In the genomic region with DNA sequence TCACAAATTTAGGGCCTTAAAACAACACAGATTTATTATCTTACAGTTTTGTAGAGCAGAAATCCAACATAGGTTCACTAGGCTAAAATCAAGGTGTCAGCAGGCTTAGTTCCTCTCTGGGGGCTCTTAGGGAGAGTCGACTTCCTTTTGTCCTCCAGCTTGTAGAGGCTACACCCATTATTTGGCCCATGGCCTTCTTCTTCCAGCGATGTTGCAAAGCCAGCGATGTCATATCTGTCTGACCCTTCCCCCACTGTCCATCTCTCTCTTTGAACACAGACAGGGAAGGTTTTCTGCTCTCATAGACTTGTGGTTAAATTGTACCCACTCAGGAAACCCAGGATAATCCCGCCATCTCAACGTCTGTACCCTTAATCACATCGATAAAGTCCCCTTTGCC, we compare ENCODE assay signal across 22 cellular contexts.
DNase-seq lines count a peak whose midpoint lies in the region; ATAC-seq, FAIRE-seq and TF ChIP-seq lines count a peak whose summit lies in the region.
"Had no signal": no experiment of that assay in that cellular context is flagged by ENCODE, and none has a peak within 500 bp of the region (broad histone marks: within the 10 kb centered on the region; RNA-seq: fewer than 3 reads in every experiment).

No MANE protein-coding gene starts in this region.

- H3K27ac Mint-ChIP-seq in activated naive CD4-positive, alpha-beta T cell treated with anti-CD3 and anti-CD28 coated beads for 36 hours = no peak overlapping the region
- H3K27ac Mint-ChIP-seq in stimulated activated effector memory CD8-positive, alpha-beta T cell treated with anti-CD3 and anti-CD28 coated beads, Interleukin-12 subunit alpha, Interleukin-12 subunit beta, amount 100 ng/mL, for 72 hours = no peak overlapping the region
- H3K27ac Mint-ChIP-seq: B cell; CD4-positive, alpha-beta memory T cell; GM23338; H9 had no signal

- H3K4me1 Mint-ChIP-seq in activated naive CD4-positive, alpha-beta T cell treated with anti-CD3 and anti-CD28 coated beads for 36 hours (ENCODE audit: low read depth) = no peaks in the 10 kb centered on the region
- H3K4me1 Mint-ChIP-seq in stimulated activated effector memory CD8-positive, alpha-beta T cell treated with anti-CD3 and anti-CD28 coated beads, Interleukin-12 subunit alpha, Interleukin-12 subunit beta, amount 100 ng/mL, for 72 hours = no peaks in the 10 kb centered on the region
- H3K4me1 Mint-ChIP-seq: B cell; CD4-positive, alpha-beta memory T cell had no signal

- H3K79me2 ChIP-seq in HepG2 (ENCODE audit: insufficient read depth, low read length) = no peaks in the 10 kb centered on the region

- no peak overlapping the region for H3K4me3 ChIP-seq in right lobe of liver
- H3K4me3 ChIP-seq in HepG2 (replicated peaks in 1 of 3; ENCODE audit: insufficient read depth in 1 of 3, low read depth in 2 of 3, low read length in 3 of 3) = no peak overlapping the region
- H3K4me3 ChIP-seq in lung = no peak overlapping the region
- no peak overlapping the region for H3K4me3 ChIP-seq in upper lobe of right lung
- H3K4me3 ChIP-seq: A549, GM23338 had no signal

- FAIRE-seq in HepG2 (lab: Jason Lieb, UNC) = no peak
- FAIRE-seq: A549, GM18507 had no signal

- H3K27me3 Mint-ChIP-seq in activated naive CD4-positive, alpha-beta T cell treated with anti-CD3 and anti-CD28 coated beads for 36 hours (ENCODE audit: low read depth) = peaks cover 11% of the 10 kb centered on the region

- H3K9ac ChIP-seq in HepG2 (ENCODE audit: insufficient read depth, low read depth, low read length) = no peak overlapping the region

- H4K20me1 ChIP-seq in HepG2 (ENCODE audit: insufficient read depth, low read length) = no peaks in the 10 kb centered on the region

- no peak overlapping the region for H3K4me3 Mint-ChIP-seq in activated naive CD4-positive, alpha-beta T cell treated with anti-CD3 and anti-CD28 coated beads for 36 hours
- H3K4me3 Mint-ChIP-seq in stimulated activated effector memory CD8-positive, alpha-beta T cell treated with anti-CD3 and anti-CD28 coated beads, Interleukin-12 subunit alpha, Interleukin-12 subunit beta, amount 100 ng/mL, for 72 hours = no peak overlapping the region
- H3K4me3 Mint-ChIP-seq: B cell; CD4-positive, alpha-beta memory T cell; GM23338; H9 had no signal

- H3K36me3 ChIP-seq in right lobe of liver = no peaks in the 10 kb centered on the region
- H3K36me3 ChIP-seq in HepG2 (replicated peaks in 1 of 2; ENCODE audit: control insufficient read depth in 1 of 2, insufficient read depth in 2 of 2, low read length in 2 of 2) = no peaks in the 10 kb centered on the region
- H3K36me3 ChIP-seq in lung (ENCODE audit: control insufficient read depth in 2 of 2, insufficient read depth in 2 of 2, low read length in 2 of 2) = no peaks in the 10 kb centered on the region
- H3K36me3 ChIP-seq in upper lobe of right lung = no peaks in the 10 kb centered on the region

- no peak overlapping the region for H3K27ac ChIP-seq in right lobe of liver
- no peak overlapping the region for H3K27ac ChIP-seq in HepG2 (ENCODE audit: extremely low read length, insufficient read depth, low read length)
- H3K27ac ChIP-seq in lung (ENCODE audit: low read depth in 1 of 2, low read length in 1 of 2) = no peak overlapping the region
- no peak overlapping the region for H3K27ac ChIP-seq in upper lobe of right lung
- H3K27ac ChIP-seq: A549 had no signal

- POLR2A ChIA-PET in HepG2 (lab: Yijun Ruan, JAX) = no interaction called here

- DNase-seq in right lobe of liver = no peak
- no peak for DNase-seq in HepG2 (ENCODE audit: low spot score)
- no peak for DNase-seq in left lobe of liver (ENCODE audit: low spot score)
- no peak for DNase-seq in lung (ENCODE audit: low spot score)
- peak; percentile 38 for DNase-seq in upper lobe of right lung
- DNase-seq in activated naive CD4-positive, alpha-beta T cell treated with anti-CD3 and anti-CD28 coated beads for 36 hours = no peak
- no peak for DNase-seq in stimulated activated effector memory CD8-positive, alpha-beta T cell treated with anti-CD3 and anti-CD28 coated beads, Interleukin-12 subunit alpha, Interleukin-12 subunit beta, amount 100 ng/mL, for 72 hours (ENCODE audit: low spot score in 2 of 2)
- DNase-seq in NCI-H82 (lab: John Stamatoyannopoulos, UW) = no peak
- DNase-seq: 8988T; C1 segment of cervical spinal cord; Calu3; CD4-positive, alpha-beta memory T cell; COR-L47; DMS53; DMS79 treated with DMSO at 0.1 percent for 48 hours; GF-D8; H9 had no signal

- no peaks in the 10 kb centered on the region for H3K36me3 Mint-ChIP-seq in activated naive CD4-positive, alpha-beta T cell treated with anti-CD3 and anti-CD28 coated beads for 36 hours (ENCODE audit: low read depth)
- no peaks in the 10 kb centered on the region for H3K36me3 Mint-ChIP-seq in stimulated activated effector memory CD8-positive, alpha-beta T cell treated with anti-CD3 and anti-CD28 coated beads, Interleukin-12 subunit alpha, Interleukin-12 subunit beta, amount 100 ng/mL, for 72 hours
- H3K36me3 Mint-ChIP-seq: CD4-positive, alpha-beta memory T cell had no signal

- TF ChIP-seq RAD21 in HepG2 (CRISPR knock-in tag; IDR thresholded peaks at IDR 0.05) = no peak

- H3K27me3 ChIP-seq in right lobe of liver (no peaks in the 10 kb centered on the region), HepG2 (ENCODE audit: control insufficient read depth in 1 of 2, insufficient read depth in 2 of 2, low read length in 2 of 2) (peaks cover 2 to 27% of the 10 kb centered on the region in 2 experiments; a peak in 2 of 5 replicates), lung (ENCODE audit: control insufficient read depth, insufficient read depth) (no peaks in the 10 kb centered on the region), upper lobe of right lung (no peaks in the 10 kb centered on the region)

- ATAC-seq in right lobe of liver (peak; percentile 34 to 62 (median 43)), HepG2 (no peak), left lobe of liver (peak; percentile 50), lung (ENCODE audit: insufficient read depth, low FRiP score) (peak; percentile 44), upper lobe of right lung (peak; percentile 88)
- no peak for ATAC-seq in stimulated activated effector memory CD8-positive, alpha-beta T cell treated with anti-CD3 and anti-CD28 coated beads, Interleukin-12 subunit alpha, Interleukin-12 subunit beta, amount 100 ng/mL, for 72 hours
- ATAC-seq: A549, GM23338, HCT116 had no signal

- TF ChIP-seq EP300 in HepG2 (IDR thresholded peaks at IDR 0.05; ENCODE audit: low read depth in 2 of 2, low read length in 2 of 2) (no peak), HepG2 (CRISPR knock-in tag; IDR thresholded peaks at IDR 0.05; ENCODE audit: borderline replicate concordance) (no peak)

- no TSS peak for BruUV-seq in HepG2 (replicated peaks; lab: Mats Ljungman, UMichigan)

- WGBS in right lobe of liver (ENCODE audit: insufficient coverage, low coverage, low lambda C conversion rate, missing lambda C conversion rate) = 79% methylated on average over 6 of the region's 6 CpGs
- WGBS in HepG2 (ENCODE audit: low lambda C conversion rate) = 59% methylated on average over 6 of the region's 6 CpGs
- 88 to 90% methylated on average over 6 of the region's 6 CpGs for WGBS in lung, 2 donors

- H3K9me3 ChIP-seq in right lobe of liver (no peaks in the 10 kb centered on the region), HepG2 (ENCODE audit: low read length) (no peaks in the 10 kb centered on the region), lung (ENCODE audit: control insufficient read depth in 2 of 2, insufficient read depth in 1 of 2, low read length in 1 of 2) (peaks cover 0 to 2% of the 10 kb centered on the region in 2 donors), upper lobe of right lung (no peaks in the 10 kb centered on the region)
- H3K9me3 ChIP-seq: A549 had no signal

- TF ChIP-seq CTCF in right lobe of liver (IDR thresholded peaks at IDR 0.05) (no peak), HepG2 (CRISPR knock-in tag; IDR thresholded peaks at IDR 0.05) (no peak), lung (IDR thresholded peaks at IDR 0.05; ENCODE audit: control extremely low read depth, extremely low read depth) (no peak), upper lobe of right lung (IDR thresholded peaks at IDR 0.05) (no peak)

- CTCF ChIA-PET in HepG2 (lab: Yijun Ruan, JAX; ENCODE audit: low intra/inter-chr PET ratio, low total read pairs) = no interaction called here
- CTCF ChIA-PET in activated naive CD4-positive, alpha-beta T cell treated with anti-CD3 and anti-CD28 coated beads for 36 hours (lab: Charles Lee) = interaction anchor here (1.1 kb wide), 1 partner anchor 41 kb away, joined by 4 read pairs; no protein-coding TSS in a partner anchor

- TF ChIP-seq POLR2A in right lobe of liver (IDR thresholded peaks at IDR 0.05) (no peak), HepG2 (IDR thresholded peaks at IDR 0.05; ENCODE audit: insufficient read depth in 1 of 2, low read depth in 2 of 2, low read length in 2 of 2) (no peak)

- intact Hi-C loops in right lobe of liver (cut with DNase I) (no loop called here), HepG2 (cut with micrococcal nuclease; ENCODE audit: unreplicated experiment) (no loop called here), upper lobe of right lung (cut with DNase I) (no loop called here)
- intact Hi-C loops in activated naive CD4-positive, alpha-beta T cell treated with anti-CD3 and anti-CD28 coated beads for 36 hours (cut with micrococcal nuclease) = no loop called here

- no peak overlapping the region for H3K4me2 ChIP-seq in HepG2 (ENCODE audit: low read depth, low read length)
- H3K4me2 ChIP-seq: A549, GM23338 had no signal

- H3K4me1 ChIP-seq in right lobe of liver = no peaks in the 10 kb centered on the region
- H3K4me1 ChIP-seq in HepG2 (ENCODE audit: insufficient read depth, low read length) = no peaks in the 10 kb centered on the region
- H3K4me1 ChIP-seq in lung (ENCODE audit: control insufficient read depth in 2 of 2, insufficient read depth in 2 of 2, low read length in 2 of 2) = no peaks in the 10 kb centered on the region
- H3K4me1 ChIP-seq in upper lobe of right lung = no peaks in the 10 kb centered on the region
- H3K4me1 ChIP-seq: A549 had no signal

- in situ Hi-C loops in HepG2 (cut with HindIII; ENCODE audit: extremely low pct_ligation_motif_present, low pct_unique_long_range_greater_than_20kb) = no loop called here

- H3K9me3 Mint-ChIP-seq in activated naive CD4-positive, alpha-beta T cell treated with anti-CD3 and anti-CD28 coated beads for 36 hours = no peaks in the 10 kb centered on the region
- no peaks in the 10 kb centered on the region for H3K9me3 Mint-ChIP-seq in stimulated activated effector memory CD8-positive, alpha-beta T cell treated with anti-CD3 and anti-CD28 coated beads, Interleukin-12 subunit alpha, Interleukin-12 subunit beta, amount 100 ng/mL, for 72 hours
- H3K9me3 Mint-ChIP-seq: GM23338, H9 had no signal

- no peak overlapping the region for H2AFZ ChIP-seq in HepG2 (ENCODE audit: low read length)
- H2AFZ ChIP-seq: GM23338 had no signal

Comparison
In these comparisons a context has a peak if more than half of its experiments do, and no peak if none do; other contexts are left out.
1. ATAC-seq: peak in right lobe of liver (4 of 4), left lobe of liver (single experiment), lung (single experiment) and upper lobe of right lung (single experiment); none in HepG2 (single experiment) and stimulated activated effector memory CD8-positive, alpha-beta T cell treated with anti-CD3 and anti-CD28 coated beads, Interleukin-12 subunit alpha, Interleukin-12 subunit beta, amount 100 ng/mL, for 72 hours (single experiment).